8 cellular contexts compared by ENCODE assay signal in the genomic region with DNA sequence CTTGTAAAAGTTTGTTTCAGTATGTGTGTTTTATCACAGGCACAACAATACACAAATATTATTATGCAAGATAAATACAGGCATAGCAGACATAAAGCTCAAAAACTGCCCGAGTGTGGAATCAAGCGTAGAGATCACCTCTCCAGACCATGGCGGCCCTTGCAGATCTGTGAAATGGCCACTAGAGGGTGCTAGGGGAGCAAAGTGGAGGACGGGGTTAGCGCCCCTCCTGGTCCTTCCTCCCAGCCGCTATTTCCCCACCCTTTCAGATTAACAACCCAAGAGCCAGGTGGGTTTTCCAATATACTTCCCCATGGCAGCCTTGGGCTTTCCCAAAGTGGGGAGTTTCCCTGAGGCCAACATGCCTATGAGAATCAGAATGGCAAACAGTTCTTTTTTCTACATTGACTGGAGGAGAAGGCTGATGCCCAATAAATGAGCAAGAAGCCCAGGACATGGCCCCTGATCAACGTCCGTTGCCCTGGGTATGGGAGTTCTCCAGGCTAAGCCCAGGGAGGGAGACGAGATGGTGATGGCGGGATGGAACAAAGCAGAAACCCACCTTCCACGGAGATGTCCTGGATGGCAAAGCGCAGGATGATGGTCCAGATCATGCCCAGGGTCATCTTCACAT.
DNase-seq lines count a peak whose midpoint lies in the region; ATAC-seq lines count a peak whose summit lies in the region.

No MANE protein-coding gene starts in this region.

- peak; percentile 76 for ATAC-seq in HG02973 (IDR thresholded peaks at IDR 0.05; ENCODE audit: unreplicated experiment)
- ATAC-seq in central memory CD8-positive, alpha-beta T cell (replicated peaks; ENCODE audit: extremely low read depth, poor library complexity, severe bottlenecking): peak; percentile 83
- no peak for ATAC-seq in HG02970 (IDR thresholded peaks at IDR 0.05; ENCODE audit: low FRiP score, unreplicated experiment)

- H3K27me3 Mint-ChIP-seq in central memory CD8-positive, alpha-beta T cell: no peaks in the 10 kb centered on the region

- no peaks in the 10 kb centered on the region for H3K9me3 Mint-ChIP-seq in central memory CD8-positive, alpha-beta T cell

- H3K4me1 Mint-ChIP-seq in central memory CD8-positive, alpha-beta T cell: peaks cover 8% of the 10 kb centered on the region

- no peak overlapping the region for H3K4me3 Mint-ChIP-seq in central memory CD8-positive, alpha-beta T cell

- H3K36me3 Mint-ChIP-seq in central memory CD8-positive, alpha-beta T cell (ENCODE audit: insufficient read depth): peaks cover 8% of the 10 kb centered on the region

- DNase-seq in DMS53 treated with DMSO at 0.1 percent for 48 hours (lab: John Stamatoyannopoulos, UW; ENCODE audit: unreplicated experiment): peak; percentile 24
- DNase-seq in NCI-H345 treated with DMSO at 0.1 percent for 48 hours (lab: John Stamatoyannopoulos, UW; ENCODE audit: unreplicated experiment): peak; percentile 57
- DNase-seq in activated CD4-positive, alpha-beta T cell treated with anti-CD3 and anti-CD28 coated beads for 1 hour: peak; percentile 65
- DNase-seq in central memory CD8-positive, alpha-beta T cell (ENCODE audit: low spot score in 2 of 2): peak; percentile 60 to 62
- peak; percentile 74 for DNase-seq in kidney tubule cell (ENCODE audit: low spot score)
- peak; percentile 77 to 80 for DNase-seq in stimulated activated CD4-positive, alpha-beta T cell treated with anti-CD3 and anti-CD28 coated beads, Interleukin-2, amount 100 ng/mL, for 48 hours

- H3K27ac Mint-ChIP-seq in central memory CD8-positive, alpha-beta T cell (ENCODE audit: low read depth): no peak overlapping the region

Comparison
In these comparisons a context has a peak if more than half of its experiments do, and no peak if none do; other contexts are left out.
1. DNase-seq: peak in every context shown above with its lines; median percentile 78 in stimulated activated CD4-positive, alpha-beta T cell treated with anti-CD3 and anti-CD28 coated beads, Interleukin-2, amount 100 ng/mL, for 48 hours; 74 in kidney tubule cell; 65 in activated CD4-positive, alpha-beta T cell treated with anti-CD3 and anti-CD28 coated beads for 1 hour; 61 in central memory CD8-positive, alpha-beta T cell; 57 in NCI-H345 treated with DMSO at 0.1 percent for 48 hours; 24 in DMS53 treated with DMSO at 0.1 percent for 48 hours.